ENCODE assay signal across 17 cellular contexts in the genomic region with DNA sequence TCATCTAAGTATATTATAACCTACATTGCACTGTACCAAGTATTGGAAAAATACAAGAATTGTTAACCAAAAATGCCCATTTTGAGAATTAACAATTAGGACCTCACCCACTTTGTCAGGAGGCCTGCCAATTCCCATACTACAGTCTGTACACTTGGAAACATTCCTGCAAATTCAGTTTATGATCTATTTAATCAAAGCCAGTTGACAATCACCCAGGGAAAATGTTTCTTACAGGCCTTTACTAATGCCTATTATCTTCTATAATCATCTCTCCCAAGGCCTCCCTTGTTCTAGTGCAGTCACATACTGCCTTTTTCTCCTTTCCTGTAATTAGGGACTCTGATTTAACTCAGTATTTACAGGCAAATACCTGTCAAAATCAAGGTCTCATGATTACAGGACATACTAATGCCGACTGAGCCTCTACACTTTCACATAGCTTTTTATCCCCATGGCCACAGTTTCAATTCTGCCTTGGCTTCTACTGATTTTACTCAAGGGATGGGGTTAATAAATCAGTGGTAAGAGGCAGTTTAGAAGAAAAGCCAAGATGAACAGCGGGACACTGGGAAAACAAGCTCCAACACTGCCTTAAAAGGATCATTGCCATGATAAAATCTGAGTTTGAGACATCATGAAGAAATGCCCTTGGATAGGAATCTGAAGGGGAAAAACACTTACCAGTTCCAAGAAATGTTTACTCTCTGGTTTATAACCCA.
A peak's percentile ranks its signal among the peaks of the same experiment; 100 is the strongest.
DNase-seq lines count a peak whose midpoint lies in the region; ATAC-seq and TF ChIP-seq lines count a peak whose summit lies in the region.
"Had no signal": no experiment of that assay in that cellular context is flagged by ENCODE, and none has a peak within 500 bp of the region (broad histone marks: within the 10 kb centered on the region; RNA-seq: fewer than 3 reads in every experiment).

No MANE protein-coding gene starts in this region.

- no peaks in the 10 kb centered on the region for H3K36me3 Mint-ChIP-seq in nephron (ENCODE audit: low read depth)

- no peaks in the 10 kb centered on the region for H3K4me1 ChIP-seq in upper lobe of right lung
- H3K4me1 ChIP-seq: ascending aorta had no signal

- no peaks in the 10 kb centered on the region for H3K27me3 Mint-ChIP-seq in nephron (ENCODE audit: low read depth)
- H3K27me3 Mint-ChIP-seq: stimulated activated naive CD8-positive, alpha-beta T cell treated with anti-CD3 and anti-CD28 coated beads, Interleukin-15, Interleukin-2, amounts not matched to agents 100 ng/mL and 50 ng/mL, for 24 hours had no signal

- H3K27ac ChIP-seq in 22Rv1 (peak overlapping the region; percentile 69), VCaP (peak overlapping the region; percentile 95), WERI-Rb-1 (no peak overlapping the region), upper lobe of right lung (no peak overlapping the region)
- H3K27ac ChIP-seq: ascending aorta, RWPE1 had no signal

- H3K4me1 Mint-ChIP-seq in nephron: peaks cover 39% of the 10 kb centered on the region

- H3K27me3 ChIP-seq in WERI-Rb-1 (ENCODE audit: insufficient read depth, low read depth, severe bottlenecking) (no peaks in the 10 kb centered on the region), upper lobe of right lung (no peaks in the 10 kb centered on the region)
- H3K27me3 ChIP-seq: ascending aorta had no signal

- no peak overlapping the region for H3K4me3 Mint-ChIP-seq in nephron
- H3K4me3 Mint-ChIP-seq: activated T-helper 1 cell treated with anti-CD3 and anti-CD28 coated beads, Interleukin-12 subunit alpha, Interleukin-12 subunit beta, Interleukin-2, Interleukin-4 antibody, amounts not matched to agents 30 ng/mL and 10 ng/mL and 1 ng/mL, durations not matched to agents 14 hours and 24 hours and 36 hours; stimulated activated naive CD8-positive, alpha-beta T cell treated with anti-CD3 and anti-CD28 coated beads, Interleukin-15, Interleukin-2, amounts not matched to agents 100 ng/mL and 50 ng/mL, for 24 hours had no signal

- TF ChIP-seq CTCF in 22Rv1 (IDR thresholded peaks at IDR 0.05) (no peak), VCaP (conservative IDR thresholded peaks at IDR 0.05) (no peak), nephron (IDR thresholded peaks at IDR 0.05; ENCODE audit: unreplicated experiment in 3 of 3) (no peak), WERI-Rb-1 (IDR thresholded peaks at IDR 0.05; ENCODE audit: low read depth, low read length) (no peak), upper lobe of right lung (IDR thresholded peaks at IDR 0.05) (no peak)

- intact Hi-C loops in upper lobe of right lung (cut with DNase I): no loop called here

- H3K9me3 ChIP-seq in WERI-Rb-1 (ENCODE audit: severe bottlenecking) (no peaks in the 10 kb centered on the region), upper lobe of right lung (no peaks in the 10 kb centered on the region)
- H3K9me3 ChIP-seq: ascending aorta had no signal

- H3K36me3 ChIP-seq in WERI-Rb-1: no peaks in the 10 kb centered on the region
- no peaks in the 10 kb centered on the region for H3K36me3 ChIP-seq in upper lobe of right lung
- H3K36me3 ChIP-seq: ascending aorta had no signal

- H3K4me3 ChIP-seq in WERI-Rb-1 (ENCODE audit: low read depth, low read length): no peak overlapping the region
- no peak overlapping the region for H3K4me3 ChIP-seq in upper lobe of right lung
- H3K4me3 ChIP-seq: ascending aorta had no signal

- ATAC-seq in GM21529 (IDR thresholded peaks at IDR 0.05; ENCODE audit: unreplicated experiment) (peak; percentile 63), upper lobe of right lung (no peak)
- ATAC-seq: right cardiac atrium had no signal

- peak overlapping the region; percentile 87 to 98 (median 96) for H3K27ac Mint-ChIP-seq in nephron
- H3K27ac Mint-ChIP-seq: activated T-helper 1 cell treated with anti-CD3 and anti-CD28 coated beads, Interleukin-12 subunit alpha, Interleukin-12 subunit beta, Interleukin-2, Interleukin-4 antibody, amounts not matched to agents 30 ng/mL and 10 ng/mL and 1 ng/mL, durations not matched to agents 14 hours and 24 hours and 36 hours; stimulated activated naive CD8-positive, alpha-beta T cell treated with anti-CD3 and anti-CD28 coated beads, Interleukin-15, Interleukin-2, amounts not matched to agents 100 ng/mL and 50 ng/mL, for 24 hours had no signal

- DNase-seq in kidney glomerular epithelial cell (lab: John Stamatoyannopoulos, UW): no peak
- no peak for DNase-seq in WERI-Rb-1
- DNase-seq in activated CD8-positive, alpha-beta memory T cell treated with anti-CD3 and anti-CD28 coated beads, Interleukin-2, amount 50 U/mL, for 4 hours: no peak
- no peak for DNase-seq in upper lobe of right lung
- DNase-seq: activated CD4-positive, alpha-beta T cell treated with anti-CD3 and anti-CD28 coated beads, Interleukin-2, amount 50 U/mL, for 1 hour; KBM-7; NCI-H187; NCI-H748 treated with DMSO at 0.1 percent for 48 hours; right cardiac atrium had no signal

- no peaks in the 10 kb centered on the region for H3K9me3 Mint-ChIP-seq in nephron
- H3K9me3 Mint-ChIP-seq: activated T-helper 1 cell treated with anti-CD3 and anti-CD28 coated beads, Interleukin-12 subunit alpha, Interleukin-12 subunit beta, Interleukin-2, Interleukin-4 antibody, amounts not matched to agents 30 ng/mL and 10 ng/mL and 1 ng/mL, durations not matched to agents 14 hours and 24 hours and 36 hours; stimulated activated naive CD8-positive, alpha-beta T cell treated with anti-CD3 and anti-CD28 coated beads, Interleukin-15, Interleukin-2, amounts not matched to agents 100 ng/mL and 50 ng/mL, for 24 hours had no signal

Comparison
In these comparisons a context has a peak if more than half of its experiments do, and no peak if none do; other contexts are left out.
1. H3K27ac ChIP-seq: peak in 22Rv1 (single experiment) and VCaP (single experiment); none in WERI-Rb-1 (single experiment) and upper lobe of right lung (single experiment).